25 cellular contexts compared by ENCODE assay signal in the genomic region with DNA sequence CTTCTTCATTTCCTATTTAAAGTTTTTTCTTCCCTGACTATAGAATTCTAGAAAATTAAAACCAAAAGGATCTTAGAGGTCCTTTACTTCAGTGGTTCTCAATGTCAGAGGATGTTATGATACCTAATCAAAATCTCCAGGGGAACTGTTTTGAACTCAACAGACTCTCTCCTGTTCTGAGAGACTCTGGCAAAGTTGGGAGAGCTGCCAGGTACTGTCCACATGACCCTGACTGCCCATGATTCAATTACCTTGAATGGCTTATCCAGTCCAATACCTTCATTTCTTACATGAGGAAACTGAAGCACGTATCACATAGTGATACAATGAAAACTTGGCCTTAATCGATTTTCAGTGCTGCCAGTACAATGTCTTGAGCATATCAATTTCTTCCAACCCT. TPM values are rescaled to one million over a fixed set of nuclear protein-coding genes. Genes with fewer than 3 reads are reported as not detected.
DNase-seq lines count a peak whose midpoint lies in the region; ATAC-seq, FAIRE-seq and TF ChIP-seq lines count a peak whose summit lies in the region.
"Had no signal": no experiment of that assay in that cellular context is flagged by ENCODE, and none has a peak within 500 bp of the region (broad histone marks: within the 10 kb centered on the region; RNA-seq: fewer than 3 reads in every experiment).

No MANE protein-coding gene starts in this region.

- H3K18ac ChIP-seq in mesenchymal stem cell (ENCODE audit: low read depth in 1 of 2, low read length in 2 of 2): no peak overlapping the region

- peak; percentile 88 to 95 (median 92) for ATAC-seq in heart left ventricle
- ATAC-seq in pancreas: peak in 3 of 4 donors; percentile 38 to 59 (median 57)
- ATAC-seq: activated CD4-positive, alpha-beta T cell treated with anti-CD3 and anti-CD28 coated beads for 36 hours; left colon; naive thymus-derived CD8-positive, alpha-beta T cell had no signal

- no peak overlapping the region for H3K9ac ChIP-seq in mesenchymal stem cell (ENCODE audit: low read length)
- H3K9ac ChIP-seq: BLaER1 treated with 17β-estradiol and CSF1 and Interleukin-3, amounts not matched to agents 10 nM and 100 nM had no signal

- no peak overlapping the region for H2AK5ac ChIP-seq in mesenchymal stem cell (ENCODE audit: low read length, severe bottlenecking)

- TF ChIP-seq CTCF in heart left ventricle (IDR thresholded peaks at IDR 0.05): no peak
- TF ChIP-seq CTCF in pancreas (IDR thresholded peaks at IDR 0.05): no peak

- H3K4ac ChIP-seq in mesenchymal stem cell (ENCODE audit: low read depth in 1 of 2, low read length in 2 of 2): no peak overlapping the region

- H2BK12ac ChIP-seq in mesenchymal stem cell (ENCODE audit: low read length in 2 of 2): no peak overlapping the region

- H3K27me3 ChIP-seq in heart left ventricle (no peaks in the 10 kb centered on the region), pancreas (no peaks in the 10 kb centered on the region), mesenchymal stem cell (ENCODE audit: control insufficient read depth in 1 of 2, insufficient read depth in 1 of 2, low read length in 2 of 2) (no peaks in the 10 kb centered on the region)
- H3K27me3 ChIP-seq: BLaER1 treated with 17β-estradiol and CSF1 and Interleukin-3, amounts not matched to agents 10 nM and 100 nM; tibial nerve had no signal

- no peak overlapping the region for H2BK120ac ChIP-seq in mesenchymal stem cell (ENCODE audit: low read depth, low read length)

- H3K36me3 ChIP-seq in heart left ventricle (peaks cover 0 to 99% (median 74%) of the 10 kb centered on the region in 9 donors), pancreas (peaks cover 0 to 18% (median 5%) of the 10 kb centered on the region in 3 donors), mesenchymal stem cell (ENCODE audit: control insufficient read depth in 1 of 2, insufficient read depth in 2 of 2, low read depth in 1 of 2, low read length in 2 of 2) (peaks cover 16 to 66% of the 10 kb centered on the region in 2 experiments)

- no peak for FAIRE-seq in pancreas (lab: Jason Lieb, UNC)

- DNase-seq in G401 (ENCODE audit: low spot score) (peak; percentile 14), NCI-H2196 treated with DMSO at 0.1 percent for 48 hours (lab: John Stamatoyannopoulos, UW; ENCODE audit: unreplicated experiment) (peak; percentile 17), heart left ventricle (peak in 4 of 5 donors; percentile 39 to 77 (median 62)), pancreas (no peak), mesenchymal stem cell (no peak), T1000 (lab: John Stamatoyannopoulos, UW) (no peak)
- no peak for DNase-seq in activated CD4-positive, alpha-beta T cell treated with anti-CD3 and anti-CD28 coated beads for 1 hour
- DNase-seq: activated CD4-positive, alpha-beta T cell treated with anti-CD3 and anti-CD28 coated beads for 36 hours; activated gamma-delta T cell; COR-L47; effector CD4-positive, alpha-beta T cell; GF-D8; H9; left colon; naive thymus-derived CD8-positive, alpha-beta T cell; NCI-H1048; NCI-H1694 treated with DMSO at 0.1 percent for 48 hours; NCI-H526 treated with DMSO at 0.1 percent for 48 hours; retina; stimulated activated CD4-positive, alpha-beta T cell treated with anti-CD3 and anti-CD28 coated beads, Interleukin-1b, Interleukin-23, amount 100 ng/mL, for 48 hours; stimulated activated CD8-positive, alpha-beta memory T cell treated with anti-CD3 and anti-CD28 coated beads, Interleukin-4, amount 100 ng/mL, for 48 hours had no signal

- H3K9me3 ChIP-seq in heart left ventricle (no peaks in the 10 kb centered on the region), pancreas (no peaks in the 10 kb centered on the region), mesenchymal stem cell (ENCODE audit: control insufficient read depth, low read length) (no peaks in the 10 kb centered on the region)
- H3K9me3 ChIP-seq: BLaER1 treated with 17β-estradiol and CSF1 and Interleukin-3, amounts not matched to agents 10 nM and 100 nM; tibial nerve had no signal

- H3K79me1 ChIP-seq in mesenchymal stem cell (replicated peaks; ENCODE audit: low read length, poor library complexity, severe bottlenecking): peaks cover 11% of the 10 kb centered on the region

- H2AFZ ChIP-seq in mesenchymal stem cell (ENCODE audit: low read depth, low read length): no peak overlapping the region

- intact Hi-C loops in heart left ventricle (cut with DNase I): no loop called here
- intact Hi-C loops in pancreas (cut with DNase I): no loop called here

- H3K4me1 ChIP-seq in heart left ventricle (peaks cover 0 to 4% (median 0%) of the 10 kb centered on the region in 12 donors), pancreas (no peaks in the 10 kb centered on the region), mesenchymal stem cell (ENCODE audit: control insufficient read depth, insufficient read depth, low read depth, low read length) (no peaks in the 10 kb centered on the region)
- H3K4me1 ChIP-seq: BLaER1 treated with 17β-estradiol and CSF1 and Interleukin-3, amounts not matched to agents 10 nM and 100 nM; tibial nerve had no signal

- no peak for TF ChIP-seq POLR2A in heart left ventricle (IDR thresholded peaks at IDR 0.05)

- H3K27ac ChIP-seq in heart left ventricle: peak overlapping the region in 7 of 12 donors; percentile 10 to 72 (median 50)
- H3K27ac ChIP-seq in pancreas: no peak overlapping the region
- no peak overlapping the region for H3K27ac ChIP-seq in mesenchymal stem cell (ENCODE audit: low read length, poor library complexity, severe bottlenecking)
- H3K27ac ChIP-seq: BLaER1 treated with 17β-estradiol and CSF1 and Interleukin-3, amounts not matched to agents 10 nM and 100 nM; epithelial cell of prostate; tibial nerve had no signal

- H3K4me2 ChIP-seq in mesenchymal stem cell (ENCODE audit: low read length, poor library complexity, severe bottlenecking): no peak overlapping the region
- H3K4me2 ChIP-seq: BLaER1 treated with 17β-estradiol and CSF1 and Interleukin-3, amounts not matched to agents 10 nM and 100 nM; smooth muscle cell had no signal

- no peak overlapping the region for H4K8ac ChIP-seq in mesenchymal stem cell (ENCODE audit: low read length)

- in situ Hi-C loops in G401 (cut with HindIII; ENCODE audit: low sequenced_read_pairs): no loop called here

- no peak overlapping the region for H2BK5ac ChIP-seq in mesenchymal stem cell (ENCODE audit: low read depth, low read length, poor library complexity, severe bottlenecking)

- 66 to 82% (median 75%) methylated on average over 2 of the region's 2 CpGs for WGBS in heart left ventricle, 4 donors
- WGBS in pancreas, 2 donors: 76 to 79% methylated on average over 2 of the region's 2 CpGs
- WGBS in mesenchymal stem cell: 91% methylated on average over 2 of the region's 2 CpGs

- no peak overlapping the region for H3K23ac ChIP-seq in mesenchymal stem cell (ENCODE audit: low read length in 2 of 2)

- no peak overlapping the region for H3K4me3 ChIP-seq in heart left ventricle
- H3K4me3 ChIP-seq in pancreas: no peak overlapping the region
- H3K4me3 ChIP-seq in mesenchymal stem cell (ENCODE audit: insufficient read depth in 1 of 2, low read depth in 1 of 2, low read length in 2 of 2): no peak overlapping the region
- H3K4me3 ChIP-seq: BLaER1 treated with 17β-estradiol and CSF1 and Interleukin-3, amounts not matched to agents 10 nM and 100 nM; smooth muscle cell; tibial nerve had no signal

- H4K91ac ChIP-seq in mesenchymal stem cell (ENCODE audit: low read length): no peak overlapping the region

- H2BK15ac ChIP-seq in mesenchymal stem cell (ENCODE audit: low read depth, poor library complexity, severe bottlenecking): no peak overlapping the region

- H3K14ac ChIP-seq in mesenchymal stem cell (ENCODE audit: low read length in 2 of 2): no peak overlapping the region

RNA-seq across cellular contexts. Expression of a gene that starts 16.6 kb away (rescaled TPM):
- 11.3 and 30.8 TPM in 2 replicates for total RNA-seq in G401 (2014; rRNA removed; shearing (Covaris generic))
- total RNA-seq in heart left ventricle: 10 to 100 TPM; 10.8 to 16.5 (median 12.5) TPM
- 10 to 100 TPM in 1 of 2 donors, 1 to 10 TPM in 1; 6.5 to 11.4 TPM for polyA plus RNA-seq in heart left ventricle
- total RNA-seq in pancreas: 1 to 10 TPM; 4.5 to 6.5 (median 5.2) TPM
- polyA plus RNA-seq in pancreas: 1 to 10 TPM; 3.5 to 9.7 TPM
- polyA plus RNA-seq in mesenchymal stem cell (2013, experiment 1 of 2): 8.6 TPM
- polyA plus RNA-seq in mesenchymal stem cell (2013, experiment 2 of 2): 8.4 TPM

RNA-seq across cellular contexts. Expression of a gene that starts 16.6 kb away (rescaled TPM):
- total RNA-seq in G401 (2014; rRNA removed; shearing (Covaris generic)): 400 and 448 TPM in 2 replicates
- total RNA-seq in heart left ventricle (100 to 1,000 TPM; 112 to 309 (median 169) TPM), pancreas (10 to 100 TPM; 20.8 to 50.7 (median 33.3) TPM)
- polyA plus RNA-seq in heart left ventricle (100 to 1,000 TPM; 423 to 872 TPM), pancreas (100 to 1,000 TPM; 121 to 189 TPM)
- polyA plus RNA-seq in mesenchymal stem cell (2013, experiment 1 of 2): 411 TPM
- 403 TPM for polyA plus RNA-seq in mesenchymal stem cell (2013, experiment 2 of 2)

Comparison
In these comparisons a context has a peak if more than half of its experiments do, and no peak if none do; other contexts are left out.
1. DNase-seq: peak in G401 (single experiment), NCI-H2196 treated with DMSO at 0.1 percent for 48 hours (single experiment) and heart left ventricle (4 of 5); none in pancreas (0 of 6), activated CD4-positive, alpha-beta T cell treated with anti-CD3 and anti-CD28 coated beads for 1 hour (single experiment), mesenchymal stem cell (single experiment) and T1000 (single experiment).
2. H3K27ac ChIP-seq: peak in heart left ventricle (7 of 12); none in pancreas (0 of 4) and mesenchymal stem cell (single experiment).